21 cellular contexts compared by ENCODE assay signal in genomic region chr18:7607535-7608173, GRCh38. TPM values are rescaled to one million over a fixed set of nuclear protein-coding genes. Genes with fewer than 3 reads are reported as not detected.
DNase-seq lines count a peak whose midpoint lies in the region; ATAC-seq, FAIRE-seq and TF ChIP-seq lines count a peak whose summit lies in the region.
"Had no signal": no experiment of that assay in that cellular context is flagged by ENCODE, and none has a peak within 500 bp of the region (broad histone marks: within the 10 kb centered on the region; RNA-seq: fewer than 3 reads in every experiment).

No MANE protein-coding gene starts in this region.

- H3K79me2 ChIP-seq in neural progenitor cell (ENCODE audit: low read depth): no peaks in the 10 kb centered on the region
- no peaks in the 10 kb centered on the region for H3K79me2 ChIP-seq in Karpas-422 (ENCODE audit: low read length)

- H3K27ac ChIP-seq in cardiac muscle cell: peak overlapping the region; percentile 33
- H3K27ac ChIP-seq in neural progenitor cell: no peak overlapping the region
- no peak overlapping the region for H3K27ac ChIP-seq in Karpas-422 (ENCODE audit: low read length)
- H3K27ac ChIP-seq: thyroid gland had no signal

- H3K4me2 ChIP-seq in neural progenitor cell: peak overlapping the region; percentile 9
- H3K4me2 ChIP-seq in Karpas-422 (ENCODE audit: low read depth, low read length, poor library complexity, severe bottlenecking): no peak overlapping the region

- H3K36me3 Mint-ChIP-seq in WTC11 (no peaks in the 10 kb centered on the region), neural progenitor cell (no peaks in the 10 kb centered on the region)

- H3K27ac Mint-ChIP-seq in WTC11 (peak overlapping the region; percentile 56; the same call in 1 of the 2 replicates), neural progenitor cell (peak overlapping the region; percentile 47)
- H3K27ac Mint-ChIP-seq: effector memory CD8-positive, alpha-beta T cell had no signal

- CTCF ChIA-PET in WTC11 (lab: Charles Lee): interaction anchor here (1.3 kb wide), 1 partner anchor 335 kb away, joined by 4 read pairs; no protein-coding TSS in a partner anchor

- H3K4me1 Mint-ChIP-seq in WTC11 (peaks cover 59% of the 10 kb centered on the region), neural progenitor cell (peaks cover 43% of the 10 kb centered on the region)

- H2AFZ ChIP-seq in neural progenitor cell (replicated peaks): no peak overlapping the region
- no peak overlapping the region for H2AFZ ChIP-seq in Karpas-422 (ENCODE audit: low read length)

- no peaks in the 10 kb centered on the region for H3K9me2 ChIP-seq in Karpas-422 (replicated peaks; ENCODE audit: insufficient read depth, low read length)

- H3K4me3 Mint-ChIP-seq in WTC11: no peak overlapping the region
- H3K4me3 Mint-ChIP-seq in neural progenitor cell: no peak overlapping the region
- H3K4me3 Mint-ChIP-seq: activated T-cell treated with anti-CD3 and anti-CD28 coated beads, Interleukin-2, amount 50 U/mL, for 4 hours; effector memory CD8-positive, alpha-beta T cell had no signal

- FAIRE-seq in urothelium cell line (lab: Jason Lieb, UNC): peak; percentile 77
- FAIRE-seq: pancreas had no signal

- no peak for TF ChIP-seq CTCF in WTC11 (IDR thresholded peaks at IDR 0.05)
- TF ChIP-seq CTCF in cardiac muscle cell (IDR thresholded peaks at IDR 0.05; ENCODE audit: low read depth, low read length): no peak
- no peak for TF ChIP-seq CTCF in neural progenitor cell (IDR thresholded peaks at IDR 0.05)

- DNase-seq in WTC11 (ENCODE audit: low spot score) (no peak), cardiac muscle cell (ENCODE audit: low read depth in 1 of 2, low spot score in 1 of 2) (peak in 1 of 2 donors; percentile 29), neural progenitor cell (ENCODE audit: low spot score) (no peak), urothelium cell line (ENCODE audit: low spot score) (no peak), Karpas-422 (no peak)
- DNase-seq in NK-92 treated with Interleukin-12 subunit alpha and Interleukin-12 subunit beta, amount 100 ng/mL, for 24 hours (lab: John Stamatoyannopoulos, UW): no peak
- DNase-seq: activated CD4-positive, CD25-positive, alpha-beta regulatory T cell treated with anti-CD3 and anti-CD28 coated beads, Interleukin-2, amount 50 U/mL, for 72 hours; activated CD8-positive, alpha-beta memory T cell treated with anti-CD3 and anti-CD28 coated beads for 24 hours; activated naive CD4-positive, alpha-beta T cell treated with Interleukin-2 at 50 U/mL for 16 hours; activated T-cell treated with anti-CD3 and anti-CD28 coated beads, Interleukin-2, amount 50 U/mL, for 4 hours; anterior cingulate cortex; cerebellar nuclear complex; DND-41; effector memory CD8-positive, alpha-beta T cell; NCI-H1105 treated with DMSO at 0.1 percent for 48 hours; NCI-H524; pancreas; RPMI8226; stimulated activated naive CD4-positive, alpha-beta T cell treated with Interleukin-2 at 50 U/mL for 16 hours; thyroid gland had no signal

- no peaks in the 10 kb centered on the region for H3K36me3 ChIP-seq in cardiac muscle cell
- H3K36me3 ChIP-seq in neural progenitor cell: no peaks in the 10 kb centered on the region
- H3K36me3 ChIP-seq in Karpas-422 (ENCODE audit: insufficient read depth, low read length): no peaks in the 10 kb centered on the region
- H3K36me3 ChIP-seq: pancreas, thyroid gland had no signal

- peaks cover 4% of the 10 kb centered on the region for H4K20me1 ChIP-seq in neural progenitor cell (ENCODE audit: low read depth)
- no peaks in the 10 kb centered on the region for H4K20me1 ChIP-seq in Karpas-422 (ENCODE audit: insufficient read depth, low read depth, low read length)

- H3K4me3 ChIP-seq in cardiac muscle cell (no peak overlapping the region), neural progenitor cell (no peak overlapping the region), Karpas-422 (ENCODE audit: low read length) (no peak overlapping the region)
- H3K4me3 ChIP-seq: pancreas, thyroid gland had no signal

- peaks cover 40% of the 10 kb centered on the region for H3K4me1 ChIP-seq in cardiac muscle cell (ENCODE audit: low read depth)
- peaks cover 42% of the 10 kb centered on the region for H3K4me1 ChIP-seq in neural progenitor cell
- H3K4me1 ChIP-seq in Karpas-422 (ENCODE audit: low read length): no peaks in the 10 kb centered on the region

- H3K9me3 Mint-ChIP-seq in WTC11: no peaks in the 10 kb centered on the region; the same call in 1 of the 2 replicates
- H3K9me3 Mint-ChIP-seq in neural progenitor cell: no peaks in the 10 kb centered on the region
- H3K9me3 Mint-ChIP-seq: activated T-cell treated with anti-CD3 and anti-CD28 coated beads, Interleukin-2, amount 50 U/mL, for 4 hours had no signal

- H3F3A ChIP-seq in neural progenitor cell (ENCODE audit: low read depth): peaks cover 20% of the 10 kb centered on the region

- H3K27me3 ChIP-seq in cardiac muscle cell: no peaks in the 10 kb centered on the region
- H3K27me3 ChIP-seq in neural progenitor cell: no peaks in the 10 kb centered on the region
- H3K27me3 ChIP-seq in Karpas-422 (ENCODE audit: low read length): no peaks in the 10 kb centered on the region
- H3K27me3 ChIP-seq: pancreas, thyroid gland had no signal

- POLR2A ChIA-PET in WTC11 (lab: Charles Lee): no interaction called here

- no peaks in the 10 kb centered on the region for H3K9me3 ChIP-seq in cardiac muscle cell (ENCODE audit: low read depth)
- no peaks in the 10 kb centered on the region for H3K9me3 ChIP-seq in neural progenitor cell (ENCODE audit: low read depth)
- H3K9me3 ChIP-seq in Karpas-422 (ENCODE audit: low read length): peaks cover 5% of the 10 kb centered on the region; the same call in 1 of the 2 replicates
- H3K9me3 ChIP-seq: pancreas, thyroid gland had no signal

- no peak for ATAC-seq in WTC11
- ATAC-seq in GM19455 (IDR thresholded peaks at IDR 0.05; ENCODE audit: unreplicated experiment): no peak
- ATAC-seq: activated T-cell treated with anti-CD3 and anti-CD28 coated beads, Interleukin-2, amount 50 U/mL, for 4 hours; effector memory CD8-positive, alpha-beta T cell had no signal

- H3K9ac ChIP-seq in neural progenitor cell (no peak overlapping the region), Karpas-422 (ENCODE audit: low read length) (no peak overlapping the region)

- H3K27me3 Mint-ChIP-seq in WTC11 (ENCODE audit: low read depth) (no peaks in the 10 kb centered on the region), neural progenitor cell (ENCODE audit: insufficient read depth, low read depth) (peaks cover 5% of the 10 kb centered on the region)
- H3K27me3 Mint-ChIP-seq: effector memory CD8-positive, alpha-beta T cell had no signal

TF ChIP-seq in WTC11, 78 proteins besides CTCF, POLR2A, EP300 and RAD21 (continues in another document):
- TF ChIP-seq ZNF416 (CRISPR knock-in tag; IDR thresholded peaks at IDR 0.05) (no peak), E2F4 (CRISPR knock-in tag; IDR thresholded peaks at IDR 0.05; ENCODE audit: borderline replicate concordance, low read depth) (no peak), TCF7 (CRISPR knock-in tag; IDR thresholded peaks at IDR 0.05; ENCODE audit: low read depth) (no peak), CDX4 (CRISPR knock-in tag; IDR thresholded peaks at IDR 0.05; ENCODE audit: borderline replicate concordance) (no peak), NR3C1 (CRISPR knock-in tag; conservative IDR thresholded peaks at IDR 0.05; ENCODE audit: low read depth) (no peak), RELA (CRISPR knock-in tag; IDR thresholded peaks at IDR 0.05; ENCODE audit: borderline replicate concordance) (no peak), PREB (CRISPR knock-in tag; IDR thresholded peaks at IDR 0.05; ENCODE audit: borderline replicate concordance) (no peak)

RNA-seq across cellular contexts. Expression of gene PTPRM, which starts 40.5 kb away (rescaled TPM):
- 8.6 to 11.1 TPM (median 9.2 TPM) in 3 replicates for total RNA-seq in WTC11 (2021)
- 37.0 and 48.8 TPM in 2 replicates for total RNA-seq in cardiac muscle cell
- 26.5 and 32.2 TPM in 2 replicates for polyA plus RNA-seq in cardiac muscle cell
- 13.9 and 18.6 TPM in 2 replicates for total RNA-seq in neural progenitor cell (ENCODE audit: low replicate concordance)
- not detected in 2 replicates for total RNA-seq in Karpas-422 (2014; rRNA removed; shearing (Covaris generic); ENCODE audit: low replicate concordance)
